In the genomic region with DNA sequence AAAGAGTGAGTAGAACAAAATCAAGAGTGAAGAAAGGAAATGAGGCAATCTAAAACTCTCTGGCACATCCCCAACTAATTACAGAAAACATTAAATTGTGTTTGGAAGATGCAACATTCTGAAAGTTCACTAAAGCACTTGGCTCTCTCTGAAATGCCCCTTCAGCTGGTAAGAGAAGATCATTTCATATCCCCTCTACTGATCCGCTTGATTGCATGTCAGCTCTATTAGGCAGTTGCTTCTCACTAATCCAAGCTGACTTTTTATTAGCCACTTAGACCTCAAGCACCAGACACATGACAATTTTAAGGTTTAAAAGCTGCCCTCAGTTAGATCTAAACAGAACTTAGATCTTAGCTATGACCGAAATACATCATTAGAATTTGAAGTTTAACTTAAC, we compare ENCODE assay signal across 27 cellular contexts.
"Had no signal": no experiment of that assay in that cellular context is flagged by ENCODE, and none has a peak within 500 bp of the region (broad histone marks: within the 10 kb centered on the region; RNA-seq: fewer than 3 reads in every experiment).

No MANE protein-coding gene starts in this region.

- H3K9me3 ChIP-seq: adrenal gland, ascending aorta, breast epithelium, colonic mucosa, esophagus muscularis mucosa, gastroesophageal sphincter, mucosa of descending colon, tibial artery had no signal

- H3K36me3 ChIP-seq: adrenal gland, ascending aorta, breast epithelium, colonic mucosa, esophagus muscularis mucosa, gastroesophageal sphincter, tibial artery had no signal

- DNase-seq: activated CD4-positive, alpha-beta T cell treated with anti-CD3 and anti-CD28 coated beads, Interleukin-2, amount 50 U/mL, for 1 hour; activated CD8-positive, alpha-beta T cell treated with anti-CD3 and anti-CD28 coated beads, Interleukin-2, amount 10 ng/mL, durations not matched to agents 7 days and 5 days; adrenal gland; colonic mucosa; dorsolateral prefrontal cortex; head of caudate nucleus; hypothalamus; islet precursor cell; left cardiac atrium; mesenchymal stem cell; mucosa of descending colon; occipital lobe; posterior cingulate gyrus; small intestine; stimulated activated CD4-positive, alpha-beta T cell treated with anti-CD3 and anti-CD28 coated beads, Interleukin-2, amount 100 ng/mL, for 24 hours; stimulated activated naive CD8-positive, alpha-beta T cell treated with anti-CD3 and anti-CD28 coated beads, Interleukin-15, amount 100 ng/mL, for 72 hours; tibial artery had no signal

- H3K27ac ChIP-seq: adrenal gland, ascending aorta, breast epithelium, colonic mucosa, dorsolateral prefrontal cortex, esophagus muscularis mucosa, gastroesophageal sphincter, tibial artery, VCaP had no signal

- FAIRE-seq: small intestine had no signal

- ATAC-seq: activated CD4-positive, CD25-positive, alpha-beta regulatory T cell treated with anti-CD3 and anti-CD28 coated beads, Interleukin-2, amount 50 U/mL, for 24 hours; activated CD8-positive, alpha-beta T cell treated with anti-CD3 and anti-CD28 coated beads, Interleukin-2, amount 10 ng/mL, durations not matched to agents 7 days and 5 days; activated naive CD4-positive, alpha-beta T cell treated with anti-CD3 and anti-CD28 coated beads, Interleukin-2, amount 50 U/mL, for 72 hours; activated T-helper 17 cell treated with anti-CD3 and anti-CD28 coated beads, Interleukin-2, amount 50 U/mL, for 72 hours; gastroesophageal sphincter; left cardiac atrium; mucosa of descending colon; sciatic nerve; stimulated activated effector memory CD8-positive, alpha-beta T cell treated with anti-CD3 and anti-CD28 coated beads, Interleukin-12 subunit alpha, Interleukin-12 subunit beta, amount 100 ng/mL, for 72 hours; stimulated activated naive CD8-positive, alpha-beta T cell treated with anti-CD3 and anti-CD28 coated beads, Interleukin-15, amount 100 ng/mL, for 72 hours had no signal

- H3K4me1 ChIP-seq: adrenal gland, ascending aorta, colonic mucosa, esophagus muscularis mucosa, gastroesophageal sphincter, tibial artery had no signal

- H3K27me3 ChIP-seq: adrenal gland, ascending aorta, breast epithelium, colonic mucosa, esophagus muscularis mucosa, gastroesophageal sphincter, tibial artery had no signal

- H3K4me3 ChIP-seq: adrenal gland, ascending aorta, breast epithelium, colonic mucosa, dorsolateral prefrontal cortex, esophagus muscularis mucosa, gastroesophageal sphincter, mucosa of descending colon, tibial artery had no signal
